ENCODE assay signal across 23 cellular contexts in genomic region chr19:20388826-20389225, GRCh38.
"Had no signal": no experiment of that assay in that cellular context is flagged by ENCODE, and none has a peak within 500 bp of the region (broad histone marks: within the 10 kb centered on the region; RNA-seq: fewer than 3 reads in every experiment).

No MANE protein-coding gene starts in this region.

- H3K9me3 ChIP-seq: ovary, prostate gland had no signal

- H3K4me3 ChIP-seq: left lung, lung, mucosa of descending colon, ovary, prostate gland, skin epidermis, transverse colon, upper lobe of right lung had no signal

- H3K27ac ChIP-seq: left lung, ovary, prostate gland, skin epidermis, transverse colon, upper lobe of right lung had no signal

- H3K27me3 ChIP-seq: left lung, ovary, transverse colon, upper lobe of right lung had no signal

- DNase-seq: hippocampal formation; kidney glomerular epithelial cell; left colon; left lung; mesendoderm; mucosa of descending colon; naive thymus-derived CD4-positive, alpha-beta T cell; ovary; retina; right cardiac atrium; stimulated activated CD4-positive, alpha-beta T cell treated with anti-CD3 and anti-CD28 coated beads, Interleukin-12 subunit alpha, Interleukin-12 subunit beta, amount 100 ng/mL, for 4 hours; stimulated activated CD4-positive, alpha-beta T cell treated with anti-CD3 and anti-CD28 coated beads, Interleukin-15, amount 100 ng/mL, for 24 hours; stimulated activated CD4-positive, alpha-beta T cell treated with anti-CD3 and anti-CD28 coated beads, Interleukin-2, amount 100 ng/mL, for 24 hours; stimulated activated CD4-positive, alpha-beta T cell treated with anti-CD3 and anti-CD28 coated beads, Interleukin-4, amount 100 ng/mL, for 24 hours; stimulated activated naive CD4-positive, alpha-beta T cell; transverse colon; upper lobe of right lung had no signal

- ATAC-seq: left colon; left lung; mucosa of descending colon; naive thymus-derived CD4-positive, alpha-beta T cell; natural killer cell treated with Interleukin-12 subunit alpha and Interleukin-12 subunit beta and Interleukin-15 and Interleukin-18, amount 100 ng/mL, for 72 hours; right cardiac atrium; sciatic nerve; stimulated activated effector memory CD8-positive, alpha-beta T cell treated with anti-CD3 and anti-CD28 coated beads, Interleukin-12 subunit alpha, Interleukin-12 subunit beta, amount 100 ng/mL, for 72 hours; upper lobe of right lung had no signal

- H3K36me3 ChIP-seq: left lung, ovary, prostate gland, transverse colon, upper lobe of right lung had no signal

- H3K4me1 ChIP-seq: left lung, prostate gland, transverse colon, upper lobe of right lung had no signal
